ENCODE assay signal across 24 cellular contexts in genomic region chr6:8764733-8765132, GRCh38.
"Had no signal": no experiment of that assay in that cellular context is flagged by ENCODE, and none has a peak within 500 bp of the region (broad histone marks: within the 10 kb centered on the region; RNA-seq: fewer than 3 reads in every experiment).

No MANE protein-coding gene starts in this region.

- H3K4me3 ChIP-seq: colonic mucosa, coronary artery, dorsolateral prefrontal cortex, esophagus muscularis mucosa, esophagus squamous epithelium, gastrocnemius medialis, gastroesophageal sphincter, heart left ventricle had no signal

- ATAC-seq: effector memory CD8-positive, alpha-beta T cell; esophagus mucosa; foreskin keratinocyte; gastrocnemius medialis; gastroesophageal sphincter had no signal

- H3K4me1 ChIP-seq: colonic mucosa, esophagus muscularis mucosa, esophagus squamous epithelium, foreskin keratinocyte, gastrocnemius medialis, gastroesophageal sphincter, heart left ventricle had no signal

- H3K27ac ChIP-seq: colonic mucosa, coronary artery, dorsolateral prefrontal cortex, epithelial cell of prostate, esophagus muscularis mucosa, esophagus squamous epithelium, foreskin keratinocyte, gastrocnemius medialis, gastroesophageal sphincter, heart left ventricle had no signal

- H3K27me3 Mint-ChIP-seq: dendritic cell treated with granulocyte-macrophage colony-stimulating factor and Interleukin-4, amounts not matched to agents 40 ng/mL and 50 ng/mL, for 4 days; effector memory CD8-positive, alpha-beta T cell had no signal

- H3K27me3 ChIP-seq: colonic mucosa, dorsolateral prefrontal cortex, esophagus muscularis mucosa, esophagus squamous epithelium, foreskin keratinocyte, gastrocnemius medialis, gastroesophageal sphincter, heart left ventricle had no signal

- H3K9me3 ChIP-seq: colonic mucosa, esophagus muscularis mucosa, esophagus squamous epithelium, gastrocnemius medialis, gastroesophageal sphincter, heart left ventricle had no signal

- DNase-seq: colonic mucosa; cortex of kidney; dermis blood vessel endothelial cell; dorsolateral prefrontal cortex; effector CD4-positive, alpha-beta T cell; effector CD8-positive, alpha-beta T cell; effector memory CD4-positive, alpha-beta T cell; effector memory CD8-positive, alpha-beta T cell; endodermal cell; erythroblast; esophagus squamous epithelium; foreskin fibroblast; foreskin keratinocyte; foreskin melanocyte; gastrocnemius medialis; glutamatergic neuron; head of caudate nucleus had no signal

- H3K4me3 Mint-ChIP-seq: dendritic cell treated with granulocyte-macrophage colony-stimulating factor and Interleukin-4, amounts not matched to agents 40 ng/mL and 50 ng/mL, for 4 days; effector memory CD8-positive, alpha-beta T cell; endodermal cell had no signal

- H3K27ac Mint-ChIP-seq: dendritic cell treated with granulocyte-macrophage colony-stimulating factor and Interleukin-4, amounts not matched to agents 40 ng/mL and 50 ng/mL, for 4 days; effector memory CD8-positive, alpha-beta T cell; endodermal cell had no signal

- H3K9me3 Mint-ChIP-seq: dendritic cell treated with granulocyte-macrophage colony-stimulating factor and Interleukin-4, amounts not matched to agents 40 ng/mL and 50 ng/mL, for 4 days had no signal

- H3K36me3 ChIP-seq: colonic mucosa, esophagus muscularis mucosa, esophagus squamous epithelium, gastrocnemius medialis, gastroesophageal sphincter, heart left ventricle had no signal
